ENCODE assay signal across 16 cellular contexts in genomic region chr12:115857923-115858322, GRCh38.
"Had no signal": no experiment of that assay in that cellular context is flagged by ENCODE, and none has a peak within 500 bp of the region (broad histone marks: within the 10 kb centered on the region; RNA-seq: fewer than 3 reads in every experiment).

No MANE protein-coding gene starts in this region.

- H3K4me1 ChIP-seq: pancreas, tibial nerve had no signal

- ATAC-seq: activated CD8-positive, alpha-beta memory T cell treated with anti-CD3 and anti-CD28 coated beads, Interleukin-2, amount 10 ng/mL, durations not matched to agents 7 days and 5 days; esophagus mucosa; pancreas had no signal

- FAIRE-seq: keratinocyte, pancreas had no signal

- DNase-seq: activated CD4-positive, alpha-beta memory T cell treated with anti-CD3 and anti-CD28 coated beads for 36 hours; activated CD8-positive, alpha-beta memory T cell treated with anti-CD3 and anti-CD28 coated beads, Interleukin-2, amount 10 ng/mL, durations not matched to agents 7 days and 5 days; activated naive CD4-positive, alpha-beta T cell treated with anti-CD3 and anti-CD28 coated beads, Interleukin-2, amount 50 U/mL, for 16 hours; activated T-cell treated with anti-CD3 and anti-CD28 coated beads, Interleukin-2, amount 50 U/mL, for 1 hour; central memory CD4-positive, alpha-beta T cell; hippocampal formation; pancreas; retina; stimulated activated CD4-positive, alpha-beta T cell treated with anti-CD3 and anti-CD28 coated beads, Interleukin-4, amount 100 ng/mL, for 24 hours; stimulated activated naive CD4-positive, alpha-beta T cell; T-helper 9 cell had no signal

- H3K9me3 ChIP-seq: pancreas, tibial nerve had no signal

- H3K4me3 ChIP-seq: coronary artery, pancreas, SK-N-MC, tibial nerve had no signal

- H3K36me3 ChIP-seq: pancreas, tibial nerve had no signal

- H3K27me3 ChIP-seq: pancreas, tibial nerve had no signal

- H3K27ac ChIP-seq: coronary artery, pancreas, SK-N-MC, tibial nerve had no signal
